In the genomic region with DNA sequence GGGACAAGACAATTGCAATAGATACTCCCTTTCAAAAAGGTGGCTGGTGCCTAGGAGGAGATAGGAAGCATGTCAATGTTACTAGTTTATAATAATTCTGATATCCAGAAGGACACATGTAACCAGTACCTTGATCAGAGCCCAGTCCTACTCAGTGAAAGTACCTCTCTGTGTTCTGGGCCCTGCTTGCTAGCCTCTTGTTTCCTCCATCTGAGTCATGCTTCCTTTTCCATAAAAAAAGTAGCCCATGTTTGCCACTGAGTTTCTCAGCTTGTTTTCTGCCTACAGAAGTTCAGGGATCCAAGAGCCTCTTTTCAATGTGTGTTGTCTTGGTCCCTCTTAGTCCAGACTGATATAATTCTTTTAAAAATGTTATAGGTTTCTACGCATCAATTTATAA, we compare ENCODE assay signal across 19 cellular contexts.
A peak's percentile ranks its signal among the peaks of the same experiment; 100 is the strongest.
DNase-seq lines count a peak whose midpoint lies in the region; ATAC-seq, FAIRE-seq and TF ChIP-seq lines count a peak whose summit lies in the region.
"Had no signal": no experiment of that assay in that cellular context is flagged by ENCODE, and none has a peak within 500 bp of the region (broad histone marks: within the 10 kb centered on the region; RNA-seq: fewer than 3 reads in every experiment).

No MANE protein-coding gene starts in this region.

- H3K4me3 Mint-ChIP-seq in activated T-helper 17 cell treated with anti-CD3 and anti-CD28 coated beads, Interleukin-2, amount 50 U/mL, for 72 hours, result no peak overlapping the region
- H3K4me3 Mint-ChIP-seq: activated naive CD4-positive, alpha-beta T cell treated with anti-CD3 and anti-CD28 coated beads, Interleukin-2, amount 10 ng/mL, durations not matched to agents 7 days and 5 days; stimulated activated naive B cell treated with anti-CD40 and anti-IgM and Interleukin-4, amounts not matched to agents 10 μg/mL and 1 μg/mL and 100 μg/mL, for 72 hours had no signal

- H3K27me3 ChIP-seq in small intestine (ENCODE audit: control insufficient read depth in 2 of 2, insufficient read depth in 2 of 2, low read length in 2 of 2), result no peaks in the 10 kb centered on the region
- H3K27me3 ChIP-seq: dorsolateral prefrontal cortex, Peyer's patch, tibial artery had no signal

- 93 to 97% (median 94%) methylated on average over 1 of the region's 1 CpG for WGBS in small intestine, 3 donors

- no peaks in the 10 kb centered on the region for H3K9me3 Mint-ChIP-seq in activated T-helper 17 cell treated with anti-CD3 and anti-CD28 coated beads, Interleukin-2, amount 50 U/mL, for 72 hours

- no peaks in the 10 kb centered on the region for H3K4me1 Mint-ChIP-seq in activated T-helper 17 cell treated with anti-CD3 and anti-CD28 coated beads, Interleukin-2, amount 50 U/mL, for 72 hours

- DNase-seq in EL (peak; percentile 40), KG1 (lab: John Stamatoyannopoulos, UW) (peak; percentile 30), cardiac fibroblast (ENCODE audit: low read depth in 2 of 2) (peak; percentile 35 to 37), lung microvascular endothelial cell (ENCODE audit: low read depth in 2 of 2) (peak; percentile 71 to 80), NCI-H526 (lab: John Stamatoyannopoulos, UW) (no peak), small intestine (no peak)
- DNase-seq: activated naive CD4-positive, alpha-beta T cell treated with anti-CD3 and anti-CD28 coated beads, Interleukin-2, amount 10 ng/mL, durations not matched to agents 7 days and 5 days; activated T-cell treated with anti-CD3 and anti-CD28 coated beads for 4 hours; dorsolateral prefrontal cortex; hippocampal formation; NCI-H1092; Peyer's patch; retina; stimulated activated CD4-positive, alpha-beta T cell treated with anti-CD3 and anti-CD28 coated beads, Interleukin-15, amount 100 ng/mL, for 24 hours; stimulated activated naive B cell treated with anti-CD40 and anti-IgM and Interleukin-4, amounts not matched to agents 10 μg/mL and 1 μg/mL and 100 μg/mL, for 72 hours; tibial artery had no signal

- H3K4me3 ChIP-seq in cardiac fibroblast (replicated peaks in 1 of 2; ENCODE audit: low read depth in 2 of 2, low read length in 2 of 2) (no peak overlapping the region), small intestine (ENCODE audit: low read depth in 1 of 2, low read length in 2 of 2) (no peak overlapping the region)
- H3K4me3 ChIP-seq: dorsolateral prefrontal cortex, Peyer's patch, tibial artery had no signal

- no peak overlapping the region for H3K27ac Mint-ChIP-seq in activated T-helper 17 cell treated with anti-CD3 and anti-CD28 coated beads, Interleukin-2, amount 50 U/mL, for 72 hours
- H3K27ac Mint-ChIP-seq: activated naive CD4-positive, alpha-beta T cell treated with anti-CD3 and anti-CD28 coated beads, Interleukin-2, amount 10 ng/mL, durations not matched to agents 7 days and 5 days; stimulated activated naive B cell treated with anti-CD40 and anti-IgM and Interleukin-4, amounts not matched to agents 10 μg/mL and 1 μg/mL and 100 μg/mL, for 72 hours had no signal

- no peaks in the 10 kb centered on the region for H3K4me1 ChIP-seq in small intestine (ENCODE audit: control insufficient read depth in 2 of 2, insufficient read depth in 1 of 2, low read depth in 1 of 2, low read length in 1 of 2)
- H3K4me1 ChIP-seq: Peyer's patch had no signal

- TF ChIP-seq CTCF in cardiac fibroblast (IDR thresholded peaks at IDR 0.05; ENCODE audit: low read depth, low read length), result no peak

- H3K27me3 Mint-ChIP-seq in activated T-helper 17 cell treated with anti-CD3 and anti-CD28 coated beads, Interleukin-2, amount 50 U/mL, for 72 hours, result no peaks in the 10 kb centered on the region
- H3K27me3 Mint-ChIP-seq: activated naive CD4-positive, alpha-beta T cell treated with anti-CD3 and anti-CD28 coated beads, Interleukin-2, amount 10 ng/mL, durations not matched to agents 7 days and 5 days; stimulated activated naive B cell treated with anti-CD40 and anti-IgM and Interleukin-4, amounts not matched to agents 10 μg/mL and 1 μg/mL and 100 μg/mL, for 72 hours had no signal

- no peak for ATAC-seq in activated T-helper 17 cell treated with anti-CD3 and anti-CD28 coated beads, Interleukin-2, amount 50 U/mL, for 72 hours (replicated peaks)
- ATAC-seq in GM18517 (IDR thresholded peaks at IDR 0.05; ENCODE audit: unreplicated experiment), result no peak
- ATAC-seq: stimulated activated naive B cell treated with anti-CD40 and anti-IgM and Interleukin-4, amounts not matched to agents 10 μg/mL and 1 μg/mL and 100 μg/mL, for 72 hours had no signal

- FAIRE-seq in small intestine (lab: Jason Lieb, UNC), result no peak
- FAIRE-seq: astrocyte had no signal

- no peaks in the 10 kb centered on the region for H3K36me3 ChIP-seq in small intestine (ENCODE audit: control insufficient read depth in 2 of 2, insufficient read depth in 2 of 2, low read length in 2 of 2)

- H3K36me3 Mint-ChIP-seq in activated T-helper 17 cell treated with anti-CD3 and anti-CD28 coated beads, Interleukin-2, amount 50 U/mL, for 72 hours (ENCODE audit: low read depth), result peaks cover 27% of the 10 kb centered on the region

- no peaks in the 10 kb centered on the region for H3K9me3 ChIP-seq in small intestine (ENCODE audit: control insufficient read depth, low read depth)
- H3K9me3 ChIP-seq: Peyer's patch had no signal

- no peak overlapping the region for H3K27ac ChIP-seq in small intestine (ENCODE audit: low read depth in 1 of 2, low read length in 1 of 2)
- H3K27ac ChIP-seq: dorsolateral prefrontal cortex, Peyer's patch, tibial artery had no signal

Comparison
In these comparisons a context has a peak if more than half of its experiments do, and no peak if none do; other contexts are left out.
1. DNase-seq: peak in EL (single experiment), KG1 (single experiment), cardiac fibroblast (2 of 2) and lung microvascular endothelial cell (2 of 2); none in NCI-H526 (0 of 2) and small intestine (single experiment).